30 cellular contexts compared by ENCODE assay signal in genomic region chr12:100346660-100347059, GRCh38. TPM values are rescaled to one million over a fixed set of nuclear protein-coding genes. Genes with fewer than 3 reads are reported as not detected.
DNase-seq lines count a peak whose midpoint lies in the region; ATAC-seq, FAIRE-seq and TF ChIP-seq lines count a peak whose summit lies in the region.
"Had no signal": no experiment of that assay in that cellular context is flagged by ENCODE, and none has a peak within 500 bp of the region (broad histone marks: within the 10 kb centered on the region; RNA-seq: fewer than 3 reads in every experiment).

No MANE protein-coding gene starts in this region.

- no peak for FAIRE-seq in astrocyte (lab: Jason Lieb, UNC)
- FAIRE-seq: H54, keratinocyte had no signal

- no peaks in the 10 kb centered on the region for H3K4me1 Mint-ChIP-seq in astrocyte (ENCODE audit: low read depth, unreplicated experiment)
- H3K4me1 Mint-ChIP-seq in activated T-cell treated with anti-CD3 and anti-CD28 coated beads, Interleukin-2, amount 50 U/mL, for 72 hours (ENCODE audit: low read depth), result no peaks in the 10 kb centered on the region
- H3K4me1 Mint-ChIP-seq: activated CD4-positive, alpha-beta memory T cell treated with anti-CD3 and anti-CD28 coated beads, Interleukin-2, amount 10 ng/mL, durations not matched to agents 7 days and 5 days had no signal

- no peaks in the 10 kb centered on the region for H4K20me1 ChIP-seq in astrocyte (ENCODE audit: insufficient read depth, low read length)

- ATAC-seq in activated T-cell treated with anti-CD3 and anti-CD28 coated beads, Interleukin-2, amount 50 U/mL, for 72 hours (replicated peaks in 1 of 2), result no peak
- ATAC-seq in GM19328 (IDR thresholded peaks at IDR 0.05; ENCODE audit: unreplicated experiment), result no peak
- ATAC-seq: CD8-positive, alpha-beta T cell; Panc1; WTC11 had no signal

- H3K9me3 ChIP-seq in astrocyte (ENCODE audit: insufficient read depth, low read depth, low read length) (no peaks in the 10 kb centered on the region), vagina (no peaks in the 10 kb centered on the region)

- H3K4me2 ChIP-seq in astrocyte (ENCODE audit: low read length), result no peak overlapping the region

- intact Hi-C loops in vagina (cut with DNase I), result no loop called here

- no peak for TF ChIP-seq POLR2A in vagina (IDR thresholded peaks at IDR 0.05)

- DNase-seq in DMS79 (lab: John Stamatoyannopoulos, UW) (peak; percentile 2), HFF-Myc (ENCODE audit: extremely low read depth, low read depth) (peak; percentile 6), NCI-H524 (lab: John Stamatoyannopoulos, UW) (peak; percentile 5 to 48), astrocyte (ENCODE audit: low read depth) (peak; percentile 35), vagina (ENCODE audit: extremely low spot score in 2 of 2) (no peak), glomerular visceral epithelial cell (ENCODE audit: extremely low spot score) (no peak)
- no peak for DNase-seq in activated T-cell treated with anti-CD3 and anti-CD28 coated beads, Interleukin-2, amount 50 U/mL, for 72 hours
- DNase-seq: activated CD4-positive, alpha-beta memory T cell treated with anti-CD3 and anti-CD28 coated beads, Interleukin-2, amount 10 ng/mL, durations not matched to agents 7 days and 5 days; activated naive CD4-positive, alpha-beta T cell; amygdala; CD8-positive, alpha-beta T cell; DND-41; foreskin melanocyte; hypothalamus; mammary epithelial cell; NCI-H1092 treated with DMSO at 0.1 percent for 48 hours; NCI-H82; occipital lobe; retina; substantia nigra had no signal

- H3K27me3 ChIP-seq in astrocyte (ENCODE audit: insufficient read depth, low read length) (no peaks in the 10 kb centered on the region), vagina (no peaks in the 10 kb centered on the region)
- H3K27me3 ChIP-seq: cardiac muscle cell had no signal

- no peak overlapping the region for H3K4me3 Mint-ChIP-seq in astrocyte (ENCODE audit: unreplicated experiment)
- no peak overlapping the region for H3K4me3 Mint-ChIP-seq in activated T-cell treated with anti-CD3 and anti-CD28 coated beads, Interleukin-2, amount 50 U/mL, for 72 hours
- H3K4me3 Mint-ChIP-seq: activated CD4-positive, alpha-beta memory T cell treated with anti-CD3 and anti-CD28 coated beads, Interleukin-2, amount 10 ng/mL, durations not matched to agents 7 days and 5 days; CD8-positive, alpha-beta T cell; T-helper 2 cell treated with Interferon-gamma antibody and Interleukin-4, amounts not matched to agents 5 μg/mL and 100 μg/mL, for 36 hours; WTC11 had no signal

- no peak for TF ChIP-seq CTCF in HFF-Myc (IDR thresholded peaks at IDR 0.05; ENCODE audit: low read depth, low read length, missing control alignments)
- no peak for TF ChIP-seq CTCF in astrocyte (IDR thresholded peaks at IDR 0.05; ENCODE audit: insufficient read depth, low read depth, low read length)
- no peak for TF ChIP-seq CTCF in vagina (IDR thresholded peaks at IDR 0.05)

- H3K36me3 ChIP-seq in astrocyte (ENCODE audit: insufficient read depth, low read length) (no peaks in the 10 kb centered on the region), vagina (no peaks in the 10 kb centered on the region)
- H3K36me3 ChIP-seq: cardiac muscle cell had no signal

- no peaks in the 10 kb centered on the region for H3K79me2 ChIP-seq in astrocyte (ENCODE audit: insufficient read depth, low read length)

- no peak overlapping the region for H3K27ac ChIP-seq in astrocyte (ENCODE audit: low read depth, low read length)
- H3K27ac ChIP-seq in vagina, result no peak overlapping the region
- H3K27ac ChIP-seq: cardiac muscle cell, SK-N-MC had no signal

- no peak overlapping the region for H3K27ac Mint-ChIP-seq in astrocyte (ENCODE audit: unreplicated experiment)
- no peak overlapping the region for H3K27ac Mint-ChIP-seq in activated T-cell treated with anti-CD3 and anti-CD28 coated beads, Interleukin-2, amount 50 U/mL, for 72 hours
- H3K27ac Mint-ChIP-seq: activated CD4-positive, alpha-beta memory T cell treated with anti-CD3 and anti-CD28 coated beads, Interleukin-2, amount 10 ng/mL, durations not matched to agents 7 days and 5 days; CD8-positive, alpha-beta T cell; T-helper 2 cell treated with Interferon-gamma antibody and Interleukin-4, amounts not matched to agents 5 μg/mL and 100 μg/mL, for 36 hours; WTC11 had no signal

- no peak overlapping the region for H2AFZ ChIP-seq in astrocyte (ENCODE audit: low read depth, low read length)

- no peak overlapping the region for H3K9ac ChIP-seq in astrocyte (ENCODE audit: low read length)

- H3K4me1 ChIP-seq in astrocyte (ENCODE audit: insufficient read depth, low read length), result no peaks in the 10 kb centered on the region
- no peaks in the 10 kb centered on the region for H3K4me1 ChIP-seq in vagina

- H3K9me3 Mint-ChIP-seq in astrocyte (ENCODE audit: unreplicated experiment), result no peaks in the 10 kb centered on the region
- peaks cover 4 to 5% of the 10 kb centered on the region in 2 donors for H3K9me3 Mint-ChIP-seq in activated T-cell treated with anti-CD3 and anti-CD28 coated beads, Interleukin-2, amount 50 U/mL, for 72 hours
- H3K9me3 Mint-ChIP-seq: activated CD4-positive, alpha-beta memory T cell treated with anti-CD3 and anti-CD28 coated beads, Interleukin-2, amount 10 ng/mL, durations not matched to agents 7 days and 5 days; T-helper 2 cell treated with Interferon-gamma antibody and Interleukin-4, amounts not matched to agents 5 μg/mL and 100 μg/mL, for 36 hours had no signal

- H3K36me3 Mint-ChIP-seq in astrocyte (ENCODE audit: low read depth, unreplicated experiment), result no peaks in the 10 kb centered on the region
- peaks cover 0 to 2% of the 10 kb centered on the region in 2 donors for H3K36me3 Mint-ChIP-seq in activated T-cell treated with anti-CD3 and anti-CD28 coated beads, Interleukin-2, amount 50 U/mL, for 72 hours (ENCODE audit: insufficient read depth in 2 of 2)
- H3K36me3 Mint-ChIP-seq: WTC11 had no signal

- H3K4me3 ChIP-seq in HFF-Myc (replicated peaks; ENCODE audit: low read depth, low read length), result no peak overlapping the region
- H3K4me3 ChIP-seq in astrocyte (ENCODE audit: insufficient read depth, low read depth, low read length), result no peak overlapping the region
- no peak overlapping the region for H3K4me3 ChIP-seq in vagina
- H3K4me3 ChIP-seq: cardiac muscle cell, SK-N-MC had no signal

- no peaks in the 10 kb centered on the region for H3K27me3 Mint-ChIP-seq in astrocyte (ENCODE audit: low read depth, unreplicated experiment)
- no peaks in the 10 kb centered on the region for H3K27me3 Mint-ChIP-seq in activated T-cell treated with anti-CD3 and anti-CD28 coated beads, Interleukin-2, amount 50 U/mL, for 72 hours (ENCODE audit: low read depth)
- H3K27me3 Mint-ChIP-seq: activated CD4-positive, alpha-beta memory T cell treated with anti-CD3 and anti-CD28 coated beads, Interleukin-2, amount 10 ng/mL, durations not matched to agents 7 days and 5 days had no signal

RNA-seq across cellular contexts. Expression of gene SLC17A8, which starts 10.2 kb away (rescaled TPM):
- not detected in 2 replicates for total RNA-seq in astrocyte
- not detected for total RNA-seq in vagina
- not detected for total RNA-seq in activated T-cell treated with anti-CD3 and anti-CD28 coated beads, Interleukin-2, amount 50 U/mL, for 72 hours
- total RNA-seq: activated CD4-positive, alpha-beta memory T cell treated with anti-CD3 and anti-CD28 coated beads, Interleukin-2, amount 10 ng/mL, durations not matched to agents 7 days and 5 days; cardiac muscle cell; CD8-positive, alpha-beta T cell; dermis microvascular lymphatic vessel endothelial cell; HT-29; mammary epithelial cell had no signal

Comparison
In these comparisons a context has a peak if more than half of its experiments do, and no peak if none do; other contexts are left out.
1. DNase-seq: peak in DMS79 (single experiment), HFF-Myc (single experiment), NCI-H524 (2 of 2) and astrocyte (single experiment); none in vagina (0 of 2), activated T-cell treated with anti-CD3 and anti-CD28 coated beads, Interleukin-2, amount 50 U/mL, for 72 hours (0 of 2) and glomerular visceral epithelial cell (single experiment).